ENCODE assay signal across 17 cellular contexts in the genomic region with DNA sequence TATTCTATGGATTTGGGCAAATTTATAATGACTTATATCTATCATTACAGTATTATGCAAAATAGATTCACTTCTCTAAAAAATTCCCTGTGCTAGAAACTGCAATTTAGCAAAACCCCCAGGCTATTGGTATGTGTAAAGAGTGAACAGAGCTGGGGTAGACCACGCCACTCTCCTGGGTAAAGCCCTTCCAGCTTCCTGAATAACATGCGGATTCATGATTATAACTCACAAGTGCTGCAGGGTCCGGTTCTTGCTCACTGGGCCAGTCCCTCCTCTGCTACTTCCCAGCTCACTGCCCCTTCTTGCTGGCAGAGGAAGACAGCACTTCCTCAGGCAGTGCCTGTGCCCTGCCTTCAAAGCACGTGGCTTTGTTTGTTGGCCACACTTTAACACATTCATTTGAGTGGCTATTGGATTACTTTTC. TPM values are rescaled to one million over a fixed set of nuclear protein-coding genes. Genes with fewer than 3 reads are reported as not detected.
DNase-seq lines count a peak whose midpoint lies in the region; ATAC-seq, FAIRE-seq and TF ChIP-seq lines count a peak whose summit lies in the region.
"Had no signal": no experiment of that assay in that cellular context is flagged by ENCODE, and none has a peak within 500 bp of the region (broad histone marks: within the 10 kb centered on the region; RNA-seq: fewer than 3 reads in every experiment).

No MANE protein-coding gene starts in this region.

- H3K9ac ChIP-seq in endothelial cell of umbilical vein (replicated peaks; ENCODE audit: extremely low read depth, insufficient read depth, low read length) = no peak overlapping the region

- H3K36me3 Mint-ChIP-seq in activated T-cell treated with anti-CD3 and anti-CD28 coated beads, Interleukin-2, amount 50 U/mL, for 4 hours (ENCODE audit: insufficient read depth) = no peaks in the 10 kb centered on the region
- no peaks in the 10 kb centered on the region for H3K36me3 Mint-ChIP-seq in activated T-cell treated with anti-CD3 and anti-CD28 coated beads, Interleukin-2, amount 50 U/mL, for 24 hours (ENCODE audit: low read depth)
- H3K36me3 Mint-ChIP-seq: mesothelial cell of epicardium had no signal

- DNase-seq in activated T-cell treated with anti-CD3 and anti-CD28 coated beads, Interleukin-2, amount 50 U/mL, for 4 hours = no peak
- no peak for DNase-seq in activated T-cell treated with anti-CD3 and anti-CD28 coated beads, Interleukin-2, amount 50 U/mL, for 24 hours
- peak; percentile 64 for DNase-seq in MV-4-11 (lab: John Stamatoyannopoulos, UW)
- peak; percentile 31 for DNase-seq in endothelial cell of umbilical vein (ENCODE audit: low read depth, low spot score)
- DNase-seq in spleen = peak; percentile 80
- no peak for DNase-seq in NCI-H2227 (lab: John Stamatoyannopoulos, UW; ENCODE audit: unreplicated experiment)
- no peak for DNase-seq in HPDE6-E6E7 (ENCODE audit: extremely low spot score)
- DNase-seq: colonic mucosa, esophagus squamous epithelium, NCI-H1092 treated with DMSO at 0.1 percent for 48 hours, NCI-H345, ovary, T-helper 9 cell, transverse colon had no signal

- no peak overlapping the region for H3K4me3 ChIP-seq in endothelial cell of umbilical vein (replicated peaks in 1 of 3; ENCODE audit: insufficient read depth in 1 of 3, low read depth in 1 of 3, low read length in 3 of 3)
- peak overlapping the region in 2 of 8 donors; percentile 6 to 40 for H3K4me3 ChIP-seq in spleen
- H3K4me3 ChIP-seq: colonic mucosa, esophagus squamous epithelium, ovary, transverse colon had no signal

- H3K27me3 Mint-ChIP-seq in activated T-cell treated with anti-CD3 and anti-CD28 coated beads, Interleukin-2, amount 50 U/mL, for 4 hours (ENCODE audit: low read depth) = no peaks in the 10 kb centered on the region
- no peaks in the 10 kb centered on the region for H3K27me3 Mint-ChIP-seq in activated T-cell treated with anti-CD3 and anti-CD28 coated beads, Interleukin-2, amount 50 U/mL, for 24 hours

- H3K27ac Mint-ChIP-seq in activated T-cell treated with anti-CD3 and anti-CD28 coated beads, Interleukin-2, amount 50 U/mL, for 24 hours = no peak overlapping the region
- H3K27ac Mint-ChIP-seq: mesothelial cell of epicardium had no signal

- dilution Hi-C loops in endothelial cell of umbilical vein (cut with MboI; ENCODE audit: extremely low pct_ligation_motif_present, low sequenced_read_pairs) = no loop called here

- ATAC-seq in activated T-cell treated with anti-CD3 and anti-CD28 coated beads, Interleukin-2, amount 50 U/mL, for 4 hours = no peak
- ATAC-seq in SK-N-SH treated with all-trans-retinoic acid at 6 μM for 48 hours = no peak

- no peaks in the 10 kb centered on the region for H3K79me2 ChIP-seq in endothelial cell of umbilical vein (ENCODE audit: control insufficient read depth, insufficient read depth, low read length)

- intact Hi-C loops in endothelial cell of umbilical vein (cut with micrococcal nuclease) (loop anchor here (10.0 kb wide), 1 partner anchor 281 kb away; no protein-coding TSS in a partner anchor), spleen (cut with DNase I; ENCODE audit: low total_unique reads) (no loop called here)

- H3K4me1 ChIP-seq in endothelial cell of umbilical vein (ENCODE audit: control insufficient read depth, extremely low read depth, insufficient read depth, low read length) = no peaks in the 10 kb centered on the region
- peaks cover 5 to 42% (median 28%) of the 10 kb centered on the region in 6 donors for H3K4me1 ChIP-seq in spleen
- H3K4me1 ChIP-seq: colonic mucosa, esophagus squamous epithelium, transverse colon had no signal

- H3K27ac ChIP-seq in endothelial cell of umbilical vein (ENCODE audit: insufficient read depth, low read depth, low read length) (no peak overlapping the region), spleen (peak overlapping the region in 5 of 8 donors; percentile 8 to 59 (median 32))
- H3K27ac ChIP-seq: colonic mucosa, esophagus squamous epithelium, ovary, transverse colon had no signal

- H2AFZ ChIP-seq in endothelial cell of umbilical vein (ENCODE audit: low read depth, low read length) = no peak overlapping the region

- POLR2A ChIA-PET in endothelial cell of umbilical vein (lab: Charles Lee) = no interaction called here

- 17 to 31% (median 26%) methylated on average over 4 of the region's 4 CpGs for WGBS in spleen, 5 donors

- no peaks in the 10 kb centered on the region for H4K20me1 ChIP-seq in endothelial cell of umbilical vein (replicated peaks; ENCODE audit: control insufficient read depth, extremely low read depth, insufficient read depth, low read length)

- CTCF ChIA-PET in endothelial cell of umbilical vein (lab: Charles Lee) = interaction anchor here (1.0 to 2.4 kb wide), 2 partner anchors 9 to 14 kb away, joined by 3 to 6 read pairs; no protein-coding TSS in a partner anchor

- H3K27me3 ChIP-seq in endothelial cell of umbilical vein (ENCODE audit: control insufficient read depth in 2 of 2, insufficient read depth in 2 of 2, low read length in 2 of 2) = peaks cover 0 to 13% of the 10 kb centered on the region in 2 experiments
- H3K27me3 ChIP-seq in spleen (replicated peaks in 1 of 7) = no peaks in the 10 kb centered on the region
- H3K27me3 ChIP-seq: colonic mucosa, esophagus squamous epithelium, ovary, transverse colon had no signal

- H3K9me3 Mint-ChIP-seq in activated T-cell treated with anti-CD3 and anti-CD28 coated beads, Interleukin-2, amount 50 U/mL, for 4 hours = no peaks in the 10 kb centered on the region
- no peaks in the 10 kb centered on the region for H3K9me3 Mint-ChIP-seq in activated T-cell treated with anti-CD3 and anti-CD28 coated beads, Interleukin-2, amount 50 U/mL, for 24 hours
- H3K9me3 Mint-ChIP-seq: mesothelial cell of epicardium had no signal

- no peak overlapping the region for H3K4me2 ChIP-seq in endothelial cell of umbilical vein (ENCODE audit: insufficient read depth, low read length)

- H3K9me1 ChIP-seq in endothelial cell of umbilical vein (replicated peaks; ENCODE audit: control insufficient read depth, extremely low read depth, insufficient read depth, low read length) = no peaks in the 10 kb centered on the region

- peaks cover 17% of the 10 kb centered on the region for H3K4me1 Mint-ChIP-seq in activated T-cell treated with anti-CD3 and anti-CD28 coated beads, Interleukin-2, amount 50 U/mL, for 4 hours (ENCODE audit: low read depth)
- H3K4me1 Mint-ChIP-seq in activated T-cell treated with anti-CD3 and anti-CD28 coated beads, Interleukin-2, amount 50 U/mL, for 24 hours (ENCODE audit: low read depth) = peaks cover 16% of the 10 kb centered on the region
- H3K4me1 Mint-ChIP-seq: mesothelial cell of epicardium had no signal

- BruUV-seq in endothelial cell of umbilical vein (replicated peaks; lab: Mats Ljungman, UMichigan) = no TSS peak

- peak overlapping the region; percentile 39 for H3K4me3 Mint-ChIP-seq in activated T-cell treated with anti-CD3 and anti-CD28 coated beads, Interleukin-2, amount 50 U/mL, for 4 hours
- H3K4me3 Mint-ChIP-seq in activated T-cell treated with anti-CD3 and anti-CD28 coated beads, Interleukin-2, amount 50 U/mL, for 24 hours = no peak overlapping the region
- H3K4me3 Mint-ChIP-seq: mesothelial cell of epicardium had no signal

- FAIRE-seq in endothelial cell of umbilical vein (lab: Jason Lieb, UNC) = no peak

- TF ChIP-seq CTCF in endothelial cell of umbilical vein (IDR thresholded peaks at IDR 0.05; ENCODE audit: extremely low read depth in 1 of 2, insufficient read depth in 1 of 2, low read depth in 1 of 2, low read length in 2 of 2) (no peak), spleen (IDR thresholded peaks at IDR 0.05 in 8 of 11, conservative IDR thresholded peaks at IDR 0.05 in 3 of 11) (no peak)

- H3K36me3 ChIP-seq in endothelial cell of umbilical vein (ENCODE audit: control insufficient read depth in 2 of 2, extremely low read depth in 1 of 2, insufficient read depth in 2 of 2, low read length in 2 of 2) = no peaks in the 10 kb centered on the region
- H3K36me3 ChIP-seq in spleen = no peaks in the 10 kb centered on the region
- H3K36me3 ChIP-seq: colonic mucosa, esophagus squamous epithelium, ovary, transverse colon had no signal

- H3K9me3 ChIP-seq in endothelial cell of umbilical vein (replicated peaks; ENCODE audit: control insufficient read depth, insufficient read depth, low read length) (no peaks in the 10 kb centered on the region), spleen (no peaks in the 10 kb centered on the region)
- H3K9me3 ChIP-seq: colonic mucosa, esophagus squamous epithelium, ovary, transverse colon had no signal

- TF ChIP-seq POLR2A in endothelial cell of umbilical vein (IDR thresholded peaks at IDR 0.05; ENCODE audit: low read depth, low read length) (no peak), spleen (IDR thresholded peaks at IDR 0.05) (no peak)

RNA-seq across cellular contexts. Expression of gene CD80, which starts 4.1 kb away (rescaled TPM):
- 1 to 10 TPM; 1.6 to 6.2 (median 3.3) TPM for total RNA-seq in activated T-cell treated with anti-CD3 and anti-CD28 coated beads, Interleukin-2, amount 50 U/mL, for 4 hours
- total RNA-seq in endothelial cell of umbilical vein = not detected in 2 replicates
- polyA plus RNA-seq in endothelial cell of umbilical vein = not detected in 2 replicates
- not detected in 2 replicates for polyA plus RNA-seq in endothelial cell of umbilical vein (2011; cell fraction: cytosol; rRNA removed)
- not detected in 2 replicates for polyA plus RNA-seq in endothelial cell of umbilical vein (2011; cell fraction: nucleus; rRNA removed)
- polyA plus RNA-seq in endothelial cell of umbilical vein (2012) = not detected in 2 replicates
- polyA minus RNA-seq in endothelial cell of umbilical vein = not detected in 2 replicates
- polyA minus RNA-seq in endothelial cell of umbilical vein (2011; cell fraction: cytosol; rRNA and poly(A)+ RNA removed) = not detected
- not detected in 2 replicates for polyA minus RNA-seq in endothelial cell of umbilical vein (2011; cell fraction: nucleus; rRNA and poly(A)+ RNA removed)
- total RNA-seq in spleen = 10 to 100 TPM in 6 of 7 donors, 1 to 10 TPM in 1; 5.7 to 33.0 (median 19.7) TPM
- polyA plus RNA-seq in spleen = 1 to 10 TPM; 1.5 to 2.5 (median 2.0) TPM
- total RNA-seq: mesothelial cell of epicardium had no signal
- polyA plus RNA-seq: AG04450 had no signal

RNA-seq across cellular contexts. Expression of gene ADPRH, which starts 24.0 kb away (rescaled TPM):
- 1 to 10 TPM; 1.6 to 3.3 (median 2.5) TPM for total RNA-seq in activated T-cell treated with anti-CD3 and anti-CD28 coated beads, Interleukin-2, amount 50 U/mL, for 4 hours
- total RNA-seq in endothelial cell of umbilical vein (6.0 and 8.0 TPM in 2 replicates), spleen (10 to 100 TPM; 16.1 to 29.2 (median 24.3) TPM)
- polyA plus RNA-seq in endothelial cell of umbilical vein (3.3 and 3.5 TPM in 2 replicates), spleen (10 to 100 TPM in 2 of 3 donors, 1 to 10 TPM in 1; 7.1 to 14.4 (median 10.3) TPM)
- polyA plus RNA-seq in endothelial cell of umbilical vein (2011; cell fraction: cytosol; rRNA removed) = 3.1 and 3.2 TPM in 2 replicates
- polyA plus RNA-seq in endothelial cell of umbilical vein (2011; cell fraction: nucleus; rRNA removed) = 1.6 and 2.0 TPM in 2 replicates
- polyA plus RNA-seq in endothelial cell of umbilical vein (2012) = 2.8 and 3.1 TPM in 2 replicates
- 4.3 and 7.2 TPM in 2 replicates for polyA minus RNA-seq in endothelial cell of umbilical vein
- polyA minus RNA-seq in endothelial cell of umbilical vein (2011; cell fraction: cytosol; rRNA and poly(A)+ RNA removed) = not detected
- 0.91 and 1.8 TPM in 2 replicates for polyA minus RNA-seq in endothelial cell of umbilical vein (2011; cell fraction: nucleus; rRNA and poly(A)+ RNA removed)

RNA-seq across cellular contexts. Expression of gene PLA1A, which starts 42.4 kb away (rescaled TPM):
- not detected for total RNA-seq in activated T-cell treated with anti-CD3 and anti-CD28 coated beads, Interleukin-2, amount 50 U/mL, for 4 hours
- total RNA-seq in endothelial cell of umbilical vein (not detected in 2 replicates), spleen (1 to 10 TPM in 3 of 7 donors, under 1 TPM in 3, not detected in 1; 0.27 to 6.8 (median 1.0) TPM)
- polyA plus RNA-seq in endothelial cell of umbilical vein (0.07 and 0.14 TPM in 2 replicates), spleen (under 1 TPM; 0.44 to 0.80 (median 0.61) TPM)
- polyA plus RNA-seq in endothelial cell of umbilical vein (2011; cell fraction: cytosol; rRNA removed) = 0.10 and 0.12 TPM in 2 replicates
- not detected in 2 replicates for polyA plus RNA-seq in endothelial cell of umbilical vein (2011; cell fraction: nucleus; rRNA removed)
- polyA plus RNA-seq in endothelial cell of umbilical vein (2012) = 0.66 and 1.2 TPM in 2 replicates
- 0.58 TPM in 1 of 2 replicates, not detected in the other for polyA minus RNA-seq in endothelial cell of umbilical vein
- polyA minus RNA-seq in endothelial cell of umbilical vein (2011; cell fraction: cytosol; rRNA and poly(A)+ RNA removed) = not detected
- polyA minus RNA-seq in endothelial cell of umbilical vein (2011; cell fraction: nucleus; rRNA and poly(A)+ RNA removed) = not detected in 2 replicates
- total RNA-seq: mesothelial cell of epicardium had no signal
- polyA plus RNA-seq: AG04450 had no signal

RNA-seq across cellular contexts. Expression of gene TIMMDC1, which starts 57.0 kb away (rescaled TPM):
- total RNA-seq in activated T-cell treated with anti-CD3 and anti-CD28 coated beads, Interleukin-2, amount 50 U/mL, for 4 hours = 100 to 1,000 TPM; 112 to 120 (median 118) TPM
- total RNA-seq in endothelial cell of umbilical vein (76.2 and 80.8 TPM in 2 replicates), spleen (10 to 100 TPM; 33.0 to 85.7 (median 67.4) TPM)
- polyA plus RNA-seq in endothelial cell of umbilical vein (49.2 and 61.4 TPM in 2 replicates), spleen (10 to 100 TPM; 57.1 to 77.8 (median 75.4) TPM)
- polyA plus RNA-seq in endothelial cell of umbilical vein (2011; cell fraction: cytosol; rRNA removed) = 64.3 and 65.6 TPM in 2 replicates
- 46.0 and 49.5 TPM in 2 replicates for polyA plus RNA-seq in endothelial cell of umbilical vein (2011; cell fraction: nucleus; rRNA removed)
- 58.5 and 60.9 TPM in 2 replicates for polyA plus RNA-seq in endothelial cell of umbilical vein (2012)
- 31.6 and 32.9 TPM in 2 replicates for polyA minus RNA-seq in endothelial cell of umbilical vein
- polyA minus RNA-seq in endothelial cell of umbilical vein (2011; cell fraction: cytosol; rRNA and poly(A)+ RNA removed) = 23.1 TPM
- polyA minus RNA-seq in endothelial cell of umbilical vein (2011; cell fraction: nucleus; rRNA and poly(A)+ RNA removed) = 14.4 and 18.8 TPM in 2 replicates

Comparison
In these comparisons a context has a peak if more than half of its experiments do, and no peak if none do; other contexts are left out.
1. DNase-seq: peak in MV-4-11 (single experiment), endothelial cell of umbilical vein (single experiment) and spleen (single experiment); none in activated T-cell treated with anti-CD3 and anti-CD28 coated beads, Interleukin-2, amount 50 U/mL, for 4 hours (single experiment), activated T-cell treated with anti-CD3 and anti-CD28 coated beads, Interleukin-2, amount 50 U/mL, for 24 hours (single experiment), NCI-H2227 (single experiment) and HPDE6-E6E7 (single experiment).